Comparison of ENCODE assay signal across 8 cellular contexts in the genomic region with DNA sequence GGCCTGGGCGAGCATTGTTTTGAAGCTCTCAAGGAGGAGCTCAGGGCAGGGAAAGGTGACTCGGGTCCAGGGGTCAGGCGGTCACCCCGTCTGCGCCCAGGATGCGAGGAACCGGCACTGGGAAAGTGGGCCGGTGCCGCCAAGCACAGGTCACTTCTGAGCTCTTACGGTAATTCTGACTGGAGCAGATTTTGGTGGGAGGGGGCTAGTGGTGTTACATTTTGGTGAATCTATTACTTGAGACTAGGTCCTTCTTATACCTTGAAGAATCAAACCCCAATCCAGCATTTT. TPM values are rescaled to one million over a fixed set of nuclear protein-coding genes. Genes with fewer than 3 reads are reported as not detected.
DNase-seq lines count a peak whose midpoint lies in the region; ATAC-seq lines count a peak whose summit lies in the region.

No MANE protein-coding gene starts in this region.

- DNase-seq in G401 (ENCODE audit: low spot score) = peak; percentile 45
- DNase-seq in HuH-7.5 (ENCODE audit: low spot score) = peak; percentile 14
- DNase-seq in cerebellar cortex (ENCODE audit: low spot score) = peak; percentile 40
- DNase-seq in HK-2 (ENCODE audit: unreplicated experiment) = no peak
- no peak for DNase-seq in midbrain (lab: John Stamatoyannopoulos, UW)

- peak overlapping the region; percentile 91 to 96 for H3K4me3 ChIP-seq in muscle layer of colon (ENCODE audit: low read depth in 1 of 2, low read length in 2 of 2)

- H3K9me3 ChIP-seq in muscle layer of colon (ENCODE audit: low read length) = no peaks in the 10 kb centered on the region

- H3K27me3 ChIP-seq in muscle layer of colon (ENCODE audit: control insufficient read depth in 1 of 2, insufficient read depth in 2 of 2, low read length in 2 of 2) = no peaks in the 10 kb centered on the region

- H3K9ac ChIP-seq in muscle layer of colon (ENCODE audit: low read length) = peak overlapping the region; percentile 50

- peaks cover 14% of the 10 kb centered on the region for H3K4me1 ChIP-seq in muscle layer of colon (ENCODE audit: insufficient read depth, low read length)

- ATAC-seq in HG03378 (IDR thresholded peaks at IDR 0.05; ENCODE audit: unreplicated experiment) = no peak
- no peak for ATAC-seq in GM18858 (IDR thresholded peaks at IDR 0.05; ENCODE audit: unreplicated experiment)

- no peaks in the 10 kb centered on the region for H3K36me3 ChIP-seq in muscle layer of colon (ENCODE audit: insufficient read depth, low read length)

- in situ Hi-C loops in G401 (cut with HindIII; ENCODE audit: low sequenced_read_pairs) = no loop called here

- peak overlapping the region; percentile 91 for H3K27ac ChIP-seq in muscle layer of colon (ENCODE audit: low read depth, low read length)

RNA-seq across cellular contexts. Expression of a gene that starts 0.6 kb away (rescaled TPM):
- 10.8 and 12.0 TPM in 2 replicates for total RNA-seq in G401 (2014; rRNA removed; shearing (Covaris generic))

Comparison
In these comparisons a context has a peak if more than half of its experiments do, and no peak if none do; other contexts are left out.
1. DNase-seq: peak in G401 (single experiment), HuH-7.5 (single experiment) and cerebellar cortex (single experiment); none in HK-2 (single experiment) and midbrain (single experiment).